ENCODE assay signal across 3 cellular contexts in genomic region chr9:134361426-134361825, GRCh38.
TF ChIP-seq lines count a peak whose summit lies in the region.

No MANE protein-coding gene starts in this region.

TF ChIP-seq in SK-N-SH, 30 proteins besides CTCF, POLR2A, EP300 and RAD21:
- TF ChIP-seq YY1 (IDR thresholded peaks at IDR 0.05; ENCODE audit: low read depth), result no peak
- TF ChIP-seq MXI1 (IDR thresholded peaks at IDR 0.05; ENCODE audit: low read depth, low read length), result no peak
- TF ChIP-seq EZH2phosphoT487 (IDR thresholded peaks at IDR 0.05; ENCODE audit: borderline replicate concordance, low read depth), result no peak

TF ChIP-seq in SK-N-SH treated with all-trans-retinoic acid at 6 μM for 48 hours, 23 proteins besides CTCF, POLR2A, EP300 and RAD21:
- no peak for TF ChIP-seq TOX (CRISPR knock-in tag; IDR thresholded peaks at IDR 0.05; ENCODE audit: borderline replicate concordance)
- TF ChIP-seq CSRNP3 (CRISPR knock-in tag; IDR thresholded peaks at IDR 0.05), result no peak
- TF ChIP-seq RARB (CRISPR knock-in tag; IDR thresholded peaks at IDR 0.05), result no peak
- no peak for TF ChIP-seq TCF4 (CRISPR knock-in tag; IDR thresholded peaks at IDR 0.05; ENCODE audit: borderline replicate concordance)
- no peak for TF ChIP-seq SNAI2 (CRISPR knock-in tag; IDR thresholded peaks at IDR 0.05)
- TF ChIP-seq CSDC2 (CRISPR knock-in tag; IDR thresholded peaks at IDR 0.05), result no peak
- TF ChIP-seq PATZ1 (CRISPR knock-in tag; IDR thresholded peaks at IDR 0.05; ENCODE audit: borderline replicate concordance), result no peak
- no peak for TF ChIP-seq BACH2 (CRISPR knock-in tag; IDR thresholded peaks at IDR 0.05; ENCODE audit: borderline replicate concordance)
- no peak for TF ChIP-seq ISL1 (CRISPR knock-in tag; IDR thresholded peaks at IDR 0.05)
- no peak for TF ChIP-seq PPARA (CRISPR knock-in tag; IDR thresholded peaks at IDR 0.05; ENCODE audit: borderline replicate concordance)
- TF ChIP-seq ARNTL (CRISPR knock-in tag; IDR thresholded peaks at IDR 0.05; ENCODE audit: borderline replicate concordance, low read depth), result no peak
- no peak for TF ChIP-seq TSHZ2 (CRISPR knock-in tag; IDR thresholded peaks at IDR 0.05)
- TF ChIP-seq CREB5 (CRISPR knock-in tag; IDR thresholded peaks at IDR 0.05; ENCODE audit: low read depth), result no peak
- TF ChIP-seq ZFP30 (CRISPR knock-in tag; IDR thresholded peaks at IDR 0.05), result no peak
- TF ChIP-seq ESRRG (CRISPR knock-in tag; IDR thresholded peaks at IDR 0.05), result no peak
- TF ChIP-seq GLIS3 (CRISPR knock-in tag; IDR thresholded peaks at IDR 0.05), result no peak

TF ChIP-seq in K562, 482 proteins besides CTCF, POLR2A, EP300 and RAD21:
- no peak for TF ChIP-seq CBFA2T2 (conservative IDR thresholded peaks at IDR 0.05)
- TF ChIP-seq C11orf30 (IDR thresholded peaks at IDR 0.05; ENCODE audit: low read depth), result no peak
- no peak for TF ChIP-seq GMEB1 (CRISPR knock-in tag; IDR thresholded peaks at IDR 0.05)
- TF ChIP-seq ZNF121 (CRISPR knock-in tag; conservative IDR thresholded peaks at IDR 0.05), result no peak
- no peak for TF ChIP-seq ZBTB40 (IDR thresholded peaks at IDR 0.05)
- TF ChIP-seq ZBTB40 (CRISPR knock-in tag; IDR thresholded peaks at IDR 0.05), result no peak
- TF ChIP-seq TEAD1 (CRISPR knock-in tag; IDR thresholded peaks at IDR 0.05), result no peak
- no peak for TF ChIP-seq ZNF197 (CRISPR knock-in tag; IDR thresholded peaks at IDR 0.05; ENCODE audit: low read depth)
- no peak for TF ChIP-seq NR4A1 (CRISPR knock-in tag; IDR thresholded peaks at IDR 0.05)
- TF ChIP-seq NR4A1 (tag; IDR thresholded peaks at IDR 0.05), result no peak
- TF ChIP-seq POLR2B (IDR thresholded peaks at IDR 0.05; ENCODE audit: low read depth, partially characterized antibody), result no peak
- TF ChIP-seq ZBTB26 (CRISPR knock-in tag; IDR thresholded peaks at IDR 0.05), result no peak
- TF ChIP-seq HMG20B (CRISPR knock-in tag; IDR thresholded peaks at IDR 0.05), result no peak
- TF ChIP-seq NFE2L1 (tag; IDR thresholded peaks at IDR 0.05; ENCODE audit: borderline replicate concordance, low read depth), result no peak
- TF ChIP-seq CTBP1 (IDR thresholded peaks at IDR 0.05; ENCODE audit: borderline replicate concordance), result no peak
- TF ChIP-seq NUFIP1 (IDR thresholded peaks at IDR 0.05; ENCODE audit: partially characterized antibody), result no peak
- no peak for TF ChIP-seq ZNF280B (CRISPR knock-in tag; IDR thresholded peaks at IDR 0.05)
- no peak for TF ChIP-seq NFATC3 (IDR thresholded peaks at IDR 0.05)
- TF ChIP-seq TCF7L2 (IDR thresholded peaks at IDR 0.05; ENCODE audit: low read depth, low read length), result no peak
- no peak for TF ChIP-seq BRD4 (IDR thresholded peaks at IDR 0.05)
- no peak for TF ChIP-seq RNF219 (CRISPR knock-in tag; IDR thresholded peaks at IDR 0.05)
- no peak for TF ChIP-seq ERF (CRISPR knock-in tag; IDR thresholded peaks at IDR 0.05)
